In genomic region chr15:101128191-101128590, GRCh38 we compare ENCODE assay signal across 8 cellular contexts.
A peak's percentile ranks its signal among the peaks of the same experiment; 100 is the strongest.
DNase-seq lines count a peak whose midpoint lies in the region; ATAC-seq and TF ChIP-seq lines count a peak whose summit lies in the region.

No MANE protein-coding gene starts in this region.

- H3K4me3 ChIP-seq in breast epithelium (peak overlapping the region in 1 of 3 donors; percentile 8), muscle layer of duodenum (ENCODE audit: low read depth in 1 of 2, low read length in 2 of 2) (no peak overlapping the region)

- TF ChIP-seq POLR2A in breast epithelium (IDR thresholded peaks at IDR 0.05), result no peak

- ATAC-seq in GM18498 (IDR thresholded peaks at IDR 0.05; ENCODE audit: unreplicated experiment), result no peak

- H3K4me1 ChIP-seq in breast epithelium (peaks cover 0 to 13% of the 10 kb centered on the region in 2 donors), muscle layer of duodenum (ENCODE audit: control insufficient read depth in 1 of 2, insufficient read depth in 2 of 2, low read length in 2 of 2) (peaks cover 5 to 15% of the 10 kb centered on the region in 2 donors)

- TF ChIP-seq CTCF in AG09319 (IDR thresholded peaks at IDR 0.05; ENCODE audit: low read depth, low read length) (no peak), breast epithelium (IDR thresholded peaks at IDR 0.05) (no peak)

- H3K9me3 ChIP-seq in breast epithelium (peaks cover 4 to 10% of the 10 kb centered on the region in 2 donors), muscle layer of duodenum (ENCODE audit: control insufficient read depth in 1 of 2, low read length in 2 of 2) (no peaks in the 10 kb centered on the region)

- DNase-seq in AG09319 (ENCODE audit: extremely low read depth, low read depth) (peak; percentile 87), LoVo (ENCODE audit: low spot score) (peak; percentile 69), breast epithelium (ENCODE audit: low spot score in 2 of 2) (no peak), NCI-H510A (lab: John Stamatoyannopoulos, UW) (no peak), mesenteric fat pad (ENCODE audit: low spot score) (no peak), mucosa of gallbladder (ENCODE audit: low spot score) (no peak)

- H3K27ac ChIP-seq in breast epithelium (peak overlapping the region; percentile 72 to 94), muscle layer of duodenum (ENCODE audit: low read length) (peak overlapping the region; percentile 67)

- intact Hi-C loops in breast epithelium (cut with DNase I; ENCODE audit: low total_unique reads), result loop anchor here (10.0 kb wide), 1 partner anchor 127 kb away; the partner anchor contains the start of gene CHSY1

- no peaks in the 10 kb centered on the region for H3K36me3 ChIP-seq in breast epithelium
- H3K36me3 ChIP-seq in muscle layer of duodenum (ENCODE audit: control insufficient read depth in 1 of 2, insufficient read depth in 2 of 2, low read length in 2 of 2), result no peaks in the 10 kb centered on the region

- H3K27me3 ChIP-seq in breast epithelium (no peaks in the 10 kb centered on the region), muscle layer of duodenum (ENCODE audit: low read depth, low read length) (no peaks in the 10 kb centered on the region)

Comparison
In these comparisons a context has a peak if more than half of its experiments do, and no peak if none do; other contexts are left out.
1. DNase-seq: peak in AG09319 (single experiment) and LoVo (single experiment); none in breast epithelium (0 of 2), NCI-H510A (single experiment), mesenteric fat pad (single experiment) and mucosa of gallbladder (single experiment).